9 cellular contexts compared by ENCODE assay signal in genomic region chr3:33883538-33884203, GRCh38.
DNase-seq lines count a peak whose midpoint lies in the region; ATAC-seq and TF ChIP-seq lines count a peak whose summit lies in the region.
"Had no signal": no experiment of that assay in that cellular context is flagged by ENCODE, and none has a peak within 500 bp of the region (broad histone marks: within the 10 kb centered on the region; RNA-seq: fewer than 3 reads in every experiment).

No MANE protein-coding gene starts in this region.

- no peak overlapping the region for H2BK120ac ChIP-seq in mesendoderm (ENCODE audit: low read depth, low read length)

- no peak overlapping the region for H3K18ac ChIP-seq in mesendoderm (ENCODE audit: low read length)

- H3K4me3 ChIP-seq in PC-9 (no peak overlapping the region), mesendoderm (ENCODE audit: low read length) (no peak overlapping the region)

- H4K5ac ChIP-seq in mesendoderm (ENCODE audit: low read length): no peak overlapping the region

- no CpG with 5 or more reads among the region's 9 CpGs for WGBS in mesendoderm (ENCODE audit: extremely low coverage, insufficient coverage, low lambda C conversion rate)

- ATAC-seq in HG03060 (IDR thresholded peaks at IDR 0.05; ENCODE audit: low read depth, unreplicated experiment): peak; percentile 38
- no peak for ATAC-seq in GM18519 (IDR thresholded peaks at IDR 0.05; ENCODE audit: low FRiP score, unreplicated experiment)
- ATAC-seq: stimulated activated naive CD8-positive, alpha-beta T cell treated with anti-CD3 and anti-CD28 coated beads, Interleukin-15, amount 100 ng/mL, for 72 hours had no signal

- DNase-seq in NCI-H187 (lab: John Stamatoyannopoulos, UW): peak; percentile 5 to 9
- no peak for DNase-seq in NCI-H187 treated with DMSO at 0.1 percent for 48 hours (lab: John Stamatoyannopoulos, UW)
- peak in 1 of 2 experiments; percentile 9 for DNase-seq in PC-9
- DNase-seq in dermis blood vessel endothelial cell: peak; percentile 69
- DNase-seq in mesendoderm: peak; percentile 27
- DNase-seq in stimulated activated CD4-positive, alpha-beta T cell treated with anti-CD3 and anti-CD28 coated beads, Interleukin-4, amount 100 ng/mL, for 4 hours: no peak

- H3K27ac ChIP-seq in PC-9 (no peak overlapping the region), mesendoderm (ENCODE audit: low read depth, low read length) (no peak overlapping the region)

- no peaks in the 10 kb centered on the region for H3K4me1 ChIP-seq in PC-9 (replicated peaks; ENCODE audit: insufficient read depth)
- H3K4me1 ChIP-seq in mesendoderm (ENCODE audit: control insufficient read depth, low read depth, low read length): no peaks in the 10 kb centered on the region

- H2AFZ ChIP-seq in PC-9: no peak overlapping the region

- H3K9me3 ChIP-seq in PC-9 (ENCODE audit: insufficient read depth, low read depth): no peaks in the 10 kb centered on the region

- no peaks in the 10 kb centered on the region for H3K9me2 ChIP-seq in PC-9 (ENCODE audit: insufficient read depth)

- POLR2A ChIA-PET in PC-9 (lab: Charles Lee; ENCODE audit: unreplicated experiment): no interaction called here

- TF ChIP-seq CTCF in PC-9 (conservative IDR thresholded peaks at IDR 0.05): peak; percentile 77

- no peak overlapping the region for H2BK5ac ChIP-seq in mesendoderm (ENCODE audit: low read length)

- no peaks in the 10 kb centered on the region for H3K79me2 ChIP-seq in PC-9 (ENCODE audit: low read depth)
- no peaks in the 10 kb centered on the region for H3K79me2 ChIP-seq in mesendoderm (ENCODE audit: control insufficient read depth, insufficient read depth, low read length)

- no peak overlapping the region for H4K8ac ChIP-seq in mesendoderm (ENCODE audit: low read depth, low read length)

- H3K56ac ChIP-seq in mesendoderm (ENCODE audit: low read length): peak overlapping the region; percentile 35

- no peak overlapping the region for H2AK5ac ChIP-seq in mesendoderm (ENCODE audit: low read length)

- H3F3A ChIP-seq in PC-9 (ENCODE audit: insufficient read depth, low read depth): no peaks in the 10 kb centered on the region

- H4K20me1 ChIP-seq in PC-9 (ENCODE audit: insufficient read depth): no peaks in the 10 kb centered on the region

- no peaks in the 10 kb centered on the region for H3K79me1 ChIP-seq in mesendoderm (ENCODE audit: low read length)

- no peak overlapping the region for H3K23ac ChIP-seq in mesendoderm (ENCODE audit: low read length)

- H3K9ac ChIP-seq in mesendoderm (ENCODE audit: low read length): no peak overlapping the region

- H2BK15ac ChIP-seq in mesendoderm (replicated peaks; ENCODE audit: low read depth): no peak overlapping the region

- H3K4me2 ChIP-seq in PC-9 (no peak overlapping the region), mesendoderm (ENCODE audit: low read length) (no peak overlapping the region)

- no TSS peak for BruUV-seq in PC-9 (replicated peaks; lab: Mats Ljungman, UMichigan)

- H3K4ac ChIP-seq in mesendoderm (ENCODE audit: low read depth, low read length): no peak overlapping the region

- intact Hi-C loops in PC-9 (cut with micrococcal nuclease; ENCODE audit: unreplicated experiment): loop anchor here (1.0 kb wide), 1 partner anchor 801 kb away; no protein-coding TSS in a partner anchor

- CTCF ChIA-PET in PC-9 (lab: Charles Lee): interaction anchor here (0.7 to 1.4 kb wide), 2 partner anchors 377 to 800 kb away, joined by 3 read pairs; no protein-coding TSS in a partner anchor

- H3K36me3 ChIP-seq in PC-9 (ENCODE audit: low read depth): no peaks in the 10 kb centered on the region
- no peaks in the 10 kb centered on the region for H3K36me3 ChIP-seq in mesendoderm (ENCODE audit: control insufficient read depth, insufficient read depth, low read length)

- H3K27me3 ChIP-seq in PC-9 (ENCODE audit: insufficient read depth, low read depth) (peaks cover 3% of the 10 kb centered on the region; the same call in 1 of the 2 replicates), mesendoderm (ENCODE audit: insufficient read depth, low read length, poor library complexity) (no peaks in the 10 kb centered on the region)

Comparison
In these comparisons a context has a peak if more than half of its experiments do, and no peak if none do; other contexts are left out.
1. DNase-seq: peak in NCI-H187 (2 of 2), dermis blood vessel endothelial cell (single experiment) and mesendoderm (single experiment); none in NCI-H187 treated with DMSO at 0.1 percent for 48 hours (single experiment) and stimulated activated CD4-positive, alpha-beta T cell treated with anti-CD3 and anti-CD28 coated beads, Interleukin-4, amount 100 ng/mL, for 4 hours (0 of 2).